In the genomic region with DNA sequence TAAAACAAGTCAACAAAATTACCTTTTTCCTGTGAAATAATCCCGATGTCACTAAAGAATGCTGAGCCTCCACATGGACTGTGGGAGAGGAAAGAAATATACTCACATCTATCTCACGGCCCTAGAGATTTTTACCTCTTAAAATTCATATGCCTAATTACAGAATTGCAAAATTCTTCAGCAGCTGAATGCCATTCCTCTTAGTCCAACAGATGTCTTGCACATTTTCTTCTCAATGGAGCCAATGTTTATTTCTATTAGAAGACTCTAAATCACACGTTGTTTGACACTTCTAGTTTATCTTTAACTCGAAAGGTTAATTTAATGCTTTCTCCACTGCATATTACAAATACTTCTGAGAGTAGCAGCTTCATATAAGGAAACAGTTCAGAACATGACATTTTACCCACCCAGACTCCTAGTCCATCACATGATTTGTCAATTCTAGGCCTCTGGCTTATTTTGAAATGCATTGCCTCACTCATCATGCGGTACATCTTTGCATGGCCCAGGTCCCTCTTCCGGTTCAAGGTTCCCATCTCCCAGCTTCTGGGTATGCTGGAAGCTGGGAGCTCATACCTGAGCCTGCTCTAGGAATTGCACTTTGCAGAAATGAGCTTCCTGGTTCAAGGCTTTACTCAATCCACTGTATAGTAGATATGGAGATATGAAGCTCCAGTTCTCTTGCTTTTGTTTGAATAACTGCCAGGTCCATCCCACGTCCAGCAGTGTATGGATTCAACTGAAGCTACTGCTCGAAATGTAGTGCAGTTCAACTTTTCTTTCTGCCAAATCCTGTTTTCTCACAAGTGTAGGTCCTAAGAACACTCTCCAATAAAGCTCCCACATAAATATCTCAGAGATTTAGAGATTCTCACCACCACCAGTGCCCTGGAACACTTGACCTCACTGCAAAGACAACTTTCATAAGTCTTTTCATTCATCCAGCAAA, we compare ENCODE assay signal across 1 cellular context.
TF ChIP-seq lines count a peak whose summit lies in the region.

No MANE protein-coding gene starts in this region.

TF ChIP-seq in HepG2, 621 proteins besides CTCF, POLR2A, EP300 and RAD21 (continued from another document):
- TF ChIP-seq, protein P1, sequence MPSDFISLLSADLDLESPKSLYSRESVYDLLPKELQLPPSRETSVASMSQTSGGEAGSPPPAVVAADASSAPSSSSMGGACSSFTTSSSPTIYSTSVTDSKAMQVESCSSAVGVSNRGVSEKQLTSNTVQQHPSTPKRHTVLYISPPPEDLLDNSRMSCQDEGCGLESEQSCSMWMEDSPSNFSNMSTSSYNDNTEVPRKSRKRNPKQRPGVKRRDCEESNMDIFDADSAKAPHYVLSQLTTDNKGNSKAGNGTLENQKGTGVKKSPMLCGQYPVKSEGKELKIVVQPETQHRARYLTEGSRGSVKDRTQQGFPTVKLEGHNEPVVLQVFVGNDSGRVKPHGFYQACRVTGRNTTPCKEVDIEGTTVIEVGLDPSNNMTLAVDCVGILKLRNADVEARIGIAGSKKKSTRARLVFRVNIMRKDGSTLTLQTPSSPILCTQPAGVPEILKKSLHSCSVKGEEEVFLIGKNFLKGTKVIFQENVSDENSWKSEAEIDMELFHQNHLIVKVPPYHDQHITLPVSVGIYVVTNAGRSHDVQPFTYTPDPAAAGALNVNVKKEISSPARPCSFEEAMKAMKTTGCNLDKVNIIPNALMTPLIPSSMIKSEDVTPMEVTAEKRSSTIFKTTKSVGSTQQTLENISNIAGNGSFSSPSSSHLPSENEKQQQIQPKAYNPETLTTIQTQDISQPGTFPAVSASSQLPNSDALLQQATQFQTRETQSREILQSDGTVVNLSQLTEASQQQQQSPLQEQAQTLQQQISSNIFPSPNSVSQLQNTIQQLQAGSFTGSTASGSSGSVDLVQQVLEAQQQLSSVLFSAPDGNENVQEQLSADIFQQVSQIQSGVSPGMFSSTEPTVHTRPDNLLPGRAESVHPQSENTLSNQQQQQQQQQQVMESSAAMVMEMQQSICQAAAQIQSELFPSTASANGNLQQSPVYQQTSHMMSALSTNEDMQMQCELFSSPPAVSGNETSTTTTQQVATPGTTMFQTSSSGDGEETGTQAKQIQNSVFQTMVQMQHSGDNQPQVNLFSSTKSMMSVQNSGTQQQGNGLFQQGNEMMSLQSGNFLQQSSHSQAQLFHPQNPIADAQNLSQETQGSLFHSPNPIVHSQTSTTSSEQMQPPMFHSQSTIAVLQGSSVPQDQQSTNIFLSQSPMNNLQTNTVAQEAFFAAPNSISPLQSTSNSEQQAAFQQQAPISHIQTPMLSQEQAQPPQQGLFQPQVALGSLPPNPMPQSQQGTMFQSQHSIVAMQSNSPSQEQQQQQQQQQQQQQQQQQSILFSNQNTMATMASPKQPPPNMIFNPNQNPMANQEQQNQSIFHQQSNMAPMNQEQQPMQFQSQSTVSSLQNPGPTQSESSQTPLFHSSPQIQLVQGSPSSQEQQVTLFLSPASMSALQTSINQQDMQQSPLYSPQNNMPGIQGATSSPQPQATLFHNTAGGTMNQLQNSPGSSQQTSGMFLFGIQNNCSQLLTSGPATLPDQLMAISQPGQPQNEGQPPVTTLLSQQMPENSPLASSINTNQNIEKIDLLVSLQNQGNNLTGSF (CRISPR knock-in tag; IDR thresholded peaks at IDR 0.05), result no peak
- TF ChIP-seq ZNF644 (CRISPR knock-in tag; IDR thresholded peaks at IDR 0.05; ENCODE audit: low read depth) (peak; percentile 38; the same call in 1 of the 2 replicates), ZFY (CRISPR knock-in tag; IDR thresholded peaks at IDR 0.05) (0 out of 2 replicates have a peak, but pooled peaks have one; percentile 12), DMAP1 (CRISPR knock-in tag; IDR thresholded peaks at IDR 0.05) (no peak), NR2C2 (CRISPR knock-in tag; IDR thresholded peaks at IDR 0.05; ENCODE audit: borderline replicate concordance) (peak; percentile 25; the same call in 1 of the 2 replicates), HNF4A (CRISPR knock-in tag; IDR thresholded peaks at IDR 0.05) (peak; percentile 58), ADNP (CRISPR knock-in tag; IDR thresholded peaks at IDR 0.05) (no peak), GABPA (IDR thresholded peaks at IDR 0.05; ENCODE audit: low read depth, low read length) (no peak), GABPA (CRISPR knock-in tag; IDR thresholded peaks at IDR 0.05; ENCODE audit: low read depth) (peak; percentile 76), SMARCC2 (IDR thresholded peaks at IDR 0.05) (no peak), MAF1 (CRISPR knock-in tag; IDR thresholded peaks at IDR 0.05; ENCODE audit: borderline replicate concordance) (no peak), SOX13 (IDR thresholded peaks at IDR 0.05) (no peak), SOX13 (CRISPR knock-in tag; conservative IDR thresholded peaks at IDR 0.05 in 1 of 2, IDR thresholded peaks at IDR 0.05 in 1 of 2) (no peak), ERF (CRISPR knock-in tag; IDR thresholded peaks at IDR 0.05) (no peak), CBFB (CRISPR knock-in tag; IDR thresholded peaks at IDR 0.05) (no peak), PHF21A (CRISPR knock-in tag; IDR thresholded peaks at IDR 0.05) (peak; percentile 28; the same call in 1 of the 2 replicates), ZNF703 (CRISPR knock-in tag; IDR thresholded peaks at IDR 0.05; ENCODE audit: borderline replicate concordance) (no peak), ZBTB8A (CRISPR knock-in tag; IDR thresholded peaks at IDR 0.05; ENCODE audit: borderline replicate concordance, low read depth) (no peak), ZNF230 (CRISPR knock-in tag; IDR thresholded peaks at IDR 0.05) (no peak), CCAR2 (optimal IDR thresholded peaks at IDR 0.05; ENCODE audit: low read depth, low read length) (no peak), ZSCAN22 (CRISPR knock-in tag; IDR thresholded peaks at IDR 0.05) (no peak), ZC3H13 (CRISPR knock-in tag; IDR thresholded peaks at IDR 0.05) (no peak), ZNF816 (CRISPR knock-in tag; IDR thresholded peaks at IDR 0.05; ENCODE audit: borderline replicate concordance) (no peak), FIP1L1 (IDR thresholded peaks at IDR 0.05; ENCODE audit: borderline replicate concordance, insufficient read depth, low read depth, low read length) (no peak), ESRRA (CRISPR knock-in tag; IDR thresholded peaks at IDR 0.05; ENCODE audit: low read depth) (no peak), ZNF44 (CRISPR knock-in tag; IDR thresholded peaks at IDR 0.05) (no peak), PRMT3 (CRISPR knock-in tag; IDR thresholded peaks at IDR 0.05; ENCODE audit: borderline replicate concordance, low read depth) (no peak), ZBTB20 (CRISPR knock-in tag; IDR thresholded peaks at IDR 0.05; ENCODE audit: borderline replicate concordance, low read depth) (no peak), HOXA7 (CRISPR knock-in tag; IDR thresholded peaks at IDR 0.05) (no peak)
- TF ChIP-seq, protein P2, sequence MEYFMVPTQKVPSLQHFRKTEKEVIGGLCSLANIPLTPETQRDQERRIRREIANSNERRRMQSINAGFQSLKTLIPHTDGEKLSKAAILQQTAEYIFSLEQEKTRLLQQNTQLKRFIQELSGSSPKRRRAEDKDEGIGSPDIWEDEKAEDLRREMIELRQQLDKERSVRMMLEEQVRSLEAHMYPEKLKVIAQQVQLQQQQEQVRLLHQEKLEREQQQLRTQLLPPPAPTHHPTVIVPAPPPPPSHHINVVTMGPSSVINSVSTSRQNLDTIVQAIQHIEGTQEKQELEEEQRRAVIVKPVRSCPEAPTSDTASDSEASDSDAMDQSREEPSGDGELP (IDR thresholded peaks at IDR 0.05; ENCODE audit: borderline replicate concordance, low read depth), result no peak
- TF ChIP-seq, protein P3, sequence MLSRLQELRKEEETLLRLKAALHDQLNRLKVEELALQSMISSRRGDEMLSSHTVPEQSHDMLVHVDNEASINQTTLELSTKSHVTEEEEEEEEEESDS (CRISPR knock-in tag; IDR thresholded peaks at IDR 0.05; ENCODE audit: borderline replicate concordance), result no peak
- TF ChIP-seq, protein P4, sequence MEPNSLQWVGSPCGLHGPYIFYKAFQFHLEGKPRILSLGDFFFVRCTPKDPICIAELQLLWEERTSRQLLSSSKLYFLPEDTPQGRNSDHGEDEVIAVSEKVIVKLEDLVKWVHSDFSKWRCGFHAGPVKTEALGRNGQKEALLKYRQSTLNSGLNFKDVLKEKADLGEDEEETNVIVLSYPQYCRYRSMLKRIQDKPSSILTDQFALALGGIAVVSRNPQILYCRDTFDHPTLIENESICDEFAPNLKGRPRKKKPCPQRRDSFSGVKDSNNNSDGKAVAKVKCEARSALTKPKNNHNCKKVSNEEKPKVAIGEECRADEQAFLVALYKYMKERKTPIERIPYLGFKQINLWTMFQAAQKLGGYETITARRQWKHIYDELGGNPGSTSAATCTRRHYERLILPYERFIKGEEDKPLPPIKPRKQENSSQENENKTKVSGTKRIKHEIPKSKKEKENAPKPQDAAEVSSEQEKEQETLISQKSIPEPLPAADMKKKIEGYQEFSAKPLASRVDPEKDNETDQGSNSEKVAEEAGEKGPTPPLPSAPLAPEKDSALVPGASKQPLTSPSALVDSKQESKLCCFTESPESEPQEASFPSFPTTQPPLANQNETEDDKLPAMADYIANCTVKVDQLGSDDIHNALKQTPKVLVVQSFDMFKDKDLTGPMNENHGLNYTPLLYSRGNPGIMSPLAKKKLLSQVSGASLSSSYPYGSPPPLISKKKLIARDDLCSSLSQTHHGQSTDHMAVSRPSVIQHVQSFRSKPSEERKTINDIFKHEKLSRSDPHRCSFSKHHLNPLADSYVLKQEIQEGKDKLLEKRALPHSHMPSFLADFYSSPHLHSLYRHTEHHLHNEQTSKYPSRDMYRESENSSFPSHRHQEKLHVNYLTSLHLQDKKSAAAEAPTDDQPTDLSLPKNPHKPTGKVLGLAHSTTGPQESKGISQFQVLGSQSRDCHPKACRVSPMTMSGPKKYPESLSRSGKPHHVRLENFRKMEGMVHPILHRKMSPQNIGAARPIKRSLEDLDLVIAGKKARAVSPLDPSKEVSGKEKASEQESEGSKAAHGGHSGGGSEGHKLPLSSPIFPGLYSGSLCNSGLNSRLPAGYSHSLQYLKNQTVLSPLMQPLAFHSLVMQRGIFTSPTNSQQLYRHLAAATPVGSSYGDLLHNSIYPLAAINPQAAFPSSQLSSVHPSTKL (CRISPR knock-in tag; IDR thresholded peaks at IDR 0.05), result 0 out of 2 replicates have a peak, but pooled peaks have one; percentile 15
- TF ChIP-seq, protein P5, sequence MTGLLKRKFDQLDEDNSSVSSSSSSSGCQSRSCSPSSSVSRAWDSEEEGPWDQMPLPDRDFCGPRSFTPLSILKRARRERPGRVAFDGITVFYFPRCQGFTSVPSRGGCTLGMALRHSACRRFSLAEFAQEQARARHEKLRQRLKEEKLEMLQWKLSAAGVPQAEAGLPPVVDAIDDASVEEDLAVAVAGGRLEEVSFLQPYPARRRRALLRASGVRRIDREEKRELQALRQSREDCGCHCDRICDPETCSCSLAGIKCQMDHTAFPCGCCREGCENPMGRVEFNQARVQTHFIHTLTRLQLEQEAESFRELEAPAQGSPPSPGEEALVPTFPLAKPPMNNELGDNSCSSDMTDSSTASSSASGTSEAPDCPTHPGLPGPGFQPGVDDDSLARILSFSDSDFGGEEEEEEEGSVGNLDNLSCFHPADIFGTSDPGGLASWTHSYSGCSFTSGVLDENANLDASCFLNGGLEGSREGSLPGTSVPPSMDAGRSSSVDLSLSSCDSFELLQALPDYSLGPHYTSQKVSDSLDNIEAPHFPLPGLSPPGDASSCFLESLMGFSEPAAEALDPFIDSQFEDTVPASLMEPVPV (CRISPR knock-in tag; IDR thresholded peaks at IDR 0.05), result no peak
